8 cellular contexts compared by ENCODE assay signal in the genomic region with DNA sequence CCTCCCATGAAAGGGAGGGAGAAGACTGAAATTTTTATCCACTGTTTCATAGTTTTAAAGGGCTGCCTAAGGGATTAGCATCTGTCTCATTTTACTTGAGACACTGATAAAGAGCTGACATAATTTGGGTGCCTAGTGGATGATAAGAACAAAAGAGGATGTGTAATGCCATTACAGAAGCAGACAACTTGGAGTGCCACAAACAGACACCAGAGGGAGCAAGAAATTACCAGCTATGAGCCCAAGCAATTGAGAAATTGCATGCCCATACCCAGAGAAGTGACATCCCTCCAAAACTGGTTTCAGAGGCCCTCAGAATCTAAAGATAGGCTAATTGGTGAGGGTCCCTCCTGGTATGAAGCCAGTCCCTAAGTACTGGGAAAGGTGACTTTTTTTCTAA.
DNase-seq lines count a peak whose midpoint lies in the region; ATAC-seq, FAIRE-seq and TF ChIP-seq lines count a peak whose summit lies in the region.

No MANE protein-coding gene starts in this region.

- TF ChIP-seq CTCF in AG09309 (IDR thresholded peaks at IDR 0.05; ENCODE audit: control insufficient read depth, insufficient read depth, low read depth, low read length, missing control alignments) (peak; percentile 48), GM12873 (IDR thresholded peaks at IDR 0.05; ENCODE audit: insufficient read depth, low read depth, low read length, missing control alignments) (peak; percentile 69), fibroblast of mammary gland (conservative IDR thresholded peaks at IDR 0.05; ENCODE audit: control insufficient read depth, insufficient read depth, low read depth, low read length) (peak; percentile 35)

- FAIRE-seq in urothelium cell line (lab: Jason Lieb, UNC): no peak

- peak; percentile 54 for ATAC-seq in HG02840 (IDR thresholded peaks at IDR 0.05; ENCODE audit: low FRiP score, unreplicated experiment)

- H3K4me3 ChIP-seq in AG09309 (ENCODE audit: control insufficient read depth, low read depth, low read length) (no peak overlapping the region), fibroblast of mammary gland (ENCODE audit: control insufficient read depth, low read depth, low read length) (no peak overlapping the region)

- no peak for DNase-seq in AG09309 (ENCODE audit: low read depth)
- peak; percentile 10 to 15 for DNase-seq in NOMO-1 (lab: John Stamatoyannopoulos, UW; ENCODE audit: unreplicated experiment in 2 of 2)
- peak; percentile 5 for DNase-seq in fibroblast of mammary gland (ENCODE audit: low read depth)
- peak; percentile 19 for DNase-seq in urothelium cell line (ENCODE audit: low spot score)
- no peak for DNase-seq in NCI-H1048 (lab: John Stamatoyannopoulos, UW)
- DNase-seq in hepatic stellate cell (ENCODE audit: low spot score): no peak

Comparison
In these comparisons a context has a peak if more than half of its experiments do, and no peak if none do; other contexts are left out.
1. DNase-seq: peak in NOMO-1 (2 of 2), fibroblast of mammary gland (single experiment) and urothelium cell line (single experiment); none in AG09309 (single experiment), NCI-H1048 (single experiment) and hepatic stellate cell (single experiment).
2. Peak in every context shown above with its lines, with median percentiles within 50 percentile points of each other: CTCF ChIP-seq.